9 cellular contexts compared by ENCODE assay signal in genomic region chr10:10677479-10677878, GRCh38.
A peak's percentile ranks its signal among the peaks of the same experiment; 100 is the strongest.
DNase-seq lines count a peak whose midpoint lies in the region; ATAC-seq and TF ChIP-seq lines count a peak whose summit lies in the region.
"Had no signal": no experiment of that assay in that cellular context is flagged by ENCODE, and none has a peak within 500 bp of the region (broad histone marks: within the 10 kb centered on the region; RNA-seq: fewer than 3 reads in every experiment).

No MANE protein-coding gene starts in this region.

- H3K27ac Mint-ChIP-seq in T-helper 2 cell treated with Interferon-gamma antibody and Interleukin-4, amounts not matched to agents 5 μg/mL and 100 μg/mL, for 36 hours = no peak overlapping the region
- H3K27ac Mint-ChIP-seq: memory B cell had no signal

- DNase-seq in D341Med (ENCODE audit: low spot score) (peak; percentile 69), KBM-7 (peak; percentile 39), fibroblast of the conjunctiva (ENCODE audit: low read depth) (peak; percentile 77), prostate gland (ENCODE audit: low spot score) (peak; percentile 35)
- DNase-seq in T-helper 2 cell treated with Interferon-gamma antibody and Interleukin-4, amounts not matched to agents 5 μg/mL and 100 μg/mL, for 36 hours (ENCODE audit: low spot score) = peak; percentile 5

- H3K9me3 ChIP-seq in prostate gland = no peaks in the 10 kb centered on the region

- H3K4me1 ChIP-seq in prostate gland (replicated peaks) = no peaks in the 10 kb centered on the region

- peaks cover 3% of the 10 kb centered on the region for H3K27me3 Mint-ChIP-seq in T-helper 2 cell treated with Interferon-gamma antibody and Interleukin-4, amounts not matched to agents 5 μg/mL and 100 μg/mL, for 36 hours (ENCODE audit: low read depth)
- H3K27me3 Mint-ChIP-seq: memory B cell had no signal

- H3K36me3 ChIP-seq in prostate gland = no peaks in the 10 kb centered on the region

- 59% methylated on average over 3 of the region's 3 CpGs for WGBS in prostate gland

- no peaks in the 10 kb centered on the region for H3K4me1 Mint-ChIP-seq in T-helper 2 cell treated with Interferon-gamma antibody and Interleukin-4, amounts not matched to agents 5 μg/mL and 100 μg/mL, for 36 hours (ENCODE audit: low read depth)
- H3K4me1 Mint-ChIP-seq: memory B cell had no signal

- no peak overlapping the region for H3K27ac ChIP-seq in prostate gland

- H3K4me3 Mint-ChIP-seq in T-helper 2 cell treated with Interferon-gamma antibody and Interleukin-4, amounts not matched to agents 5 μg/mL and 100 μg/mL, for 36 hours = no peak overlapping the region
- H3K4me3 Mint-ChIP-seq: memory B cell had no signal

- in situ Hi-C loops in KBM-7 (cut with MboI; ENCODE audit: low pct_unique_long_range_greater_than_20kb, low sequenced_read_pairs) = no loop called here

- TF ChIP-seq CTCF in prostate gland (IDR thresholded peaks at IDR 0.05) = peak in 3 of 4 experiments; percentile 36 to 59 (median 50)

- H3K27me3 ChIP-seq in prostate gland (replicated peaks; ENCODE audit: insufficient read depth) = no peaks in the 10 kb centered on the region

- TF ChIP-seq POLR2A in prostate gland (IDR thresholded peaks at IDR 0.05) = no peak

- H3K9me3 Mint-ChIP-seq in T-helper 2 cell treated with Interferon-gamma antibody and Interleukin-4, amounts not matched to agents 5 μg/mL and 100 μg/mL, for 36 hours = no peaks in the 10 kb centered on the region

- H3K36me3 Mint-ChIP-seq in T-helper 2 cell treated with Interferon-gamma antibody and Interleukin-4, amounts not matched to agents 5 μg/mL and 100 μg/mL, for 36 hours (ENCODE audit: low read depth) = no peaks in the 10 kb centered on the region
- H3K36me3 Mint-ChIP-seq: memory B cell had no signal

- no peak overlapping the region for H3K4me3 ChIP-seq in prostate gland

- intact Hi-C loops in prostate gland (cut with DNase I) = loop anchor here (5.0 to 10.0 kb wide), 2 partner anchors 1063 to 1335 kb away; no protein-coding TSS in a partner anchor

- ATAC-seq in GM19397 (IDR thresholded peaks at IDR 0.05; ENCODE audit: unreplicated experiment) (peak; percentile 60), HG03025 (IDR thresholded peaks at IDR 0.05; ENCODE audit: low FRiP score, unreplicated experiment) (no peak), HG03457 (IDR thresholded peaks at IDR 0.05; ENCODE audit: unreplicated experiment) (no peak)

Comparison
In these comparisons a context has a peak if more than half of its experiments do, and no peak if none do; other contexts are left out.
1. DNase-seq: peak in every context shown above with its lines; median percentile 77 in fibroblast of the conjunctiva; 69 in D341Med; 39 in KBM-7; 35 in prostate gland; 5 in T-helper 2 cell treated with Interferon-gamma antibody and Interleukin-4, amounts not matched to agents 5 μg/mL and 100 μg/mL, for 36 hours.